8 cellular contexts compared by ENCODE assay signal in genomic region chr1:113811888-113812660, GRCh38. TPM values are rescaled to one million over a fixed set of nuclear protein-coding genes. Genes with fewer than 3 reads are reported as not detected.
DNase-seq lines count a peak whose midpoint lies in the region; ATAC-seq and TF ChIP-seq lines count a peak whose summit lies in the region.

Gene RSBN1 (minus strand): TSS chr1:113812476. CDS start chr1:113812412, 64 bp downstream.

- in situ Hi-C loops in GM13977 (cut with MboI; ENCODE audit: low pct_unique_long_range_greater_than_20kb, low sequenced_read_pairs, unreplicated experiment): no loop called here

- peak within 1 kb of the TSS; percentile 98 for H3K27ac Mint-ChIP-seq in T-helper 1 cell treated with Interleukin-12 subunit alpha and Interleukin-12 subunit beta and Interleukin-4 antibody, amounts not matched to agents 30 μg/mL and 1 μg/mL, for 36 hours
- H3K27ac Mint-ChIP-seq in progenitor cell of endocrine pancreas: peak within 1 kb of the TSS; percentile 97

- peaks cover 24% of the 10 kb centered on the region for H3K4me1 Mint-ChIP-seq in T-helper 1 cell treated with Interleukin-12 subunit alpha and Interleukin-12 subunit beta and Interleukin-4 antibody, amounts not matched to agents 30 μg/mL and 1 μg/mL, for 36 hours (ENCODE audit: low read depth)
- peaks cover 13% of the 10 kb centered on the region for H3K4me1 Mint-ChIP-seq in progenitor cell of endocrine pancreas (ENCODE audit: low read depth)

- H3K9me3 Mint-ChIP-seq in T-helper 1 cell treated with Interleukin-12 subunit alpha and Interleukin-12 subunit beta and Interleukin-4 antibody, amounts not matched to agents 30 μg/mL and 1 μg/mL, for 36 hours: no peaks in the 10 kb centered on the region
- H3K9me3 Mint-ChIP-seq in progenitor cell of endocrine pancreas (ENCODE audit: low read depth): no peaks in the 10 kb centered on the region

- peak within 1 kb of the TSS; percentile 96 for H3K4me3 Mint-ChIP-seq in T-helper 1 cell treated with Interleukin-12 subunit alpha and Interleukin-12 subunit beta and Interleukin-4 antibody, amounts not matched to agents 30 μg/mL and 1 μg/mL, for 36 hours
- peak within 1 kb of the TSS; percentile 98 for H3K4me3 Mint-ChIP-seq in progenitor cell of endocrine pancreas (ENCODE audit: low read depth)

- peak; percentile 91 for ATAC-seq in HG02884 (IDR thresholded peaks at IDR 0.05; ENCODE audit: unreplicated experiment)
- ATAC-seq in left cardiac atrium: peak; percentile 98 to 99

- no peaks in the 10 kb centered on the region for H3K27me3 Mint-ChIP-seq in T-helper 1 cell treated with Interleukin-12 subunit alpha and Interleukin-12 subunit beta and Interleukin-4 antibody, amounts not matched to agents 30 μg/mL and 1 μg/mL, for 36 hours (ENCODE audit: low read depth)
- H3K27me3 Mint-ChIP-seq in progenitor cell of endocrine pancreas: no peaks in the 10 kb centered on the region

- TF ChIP-seq CTCF in GM13977 (IDR thresholded peaks at IDR 0.05; ENCODE audit: extremely low read depth, insufficient read depth, missing control alignments) (no peak), progenitor cell of endocrine pancreas (IDR thresholded peaks at IDR 0.05; ENCODE audit: unreplicated experiment) (peak; percentile 13)

- DNase-seq in GM13977 (ENCODE audit: low spot score): peak; percentile 93
- DNase-seq in NCI-H1694 (lab: John Stamatoyannopoulos, UW): peak; percentile 99
- peak; percentile 98 for DNase-seq in amniotic stem cell (lab: John Stamatoyannopoulos, UW)
- peak; percentile 99 for DNase-seq in left cardiac atrium
- peak; percentile 96 for DNase-seq in progenitor cell of endocrine pancreas (ENCODE audit: low spot score, unreplicated experiment)
- peak; percentile 99 for DNase-seq in ureter (ENCODE audit: low spot score)

- intact Hi-C loops in left cardiac atrium (cut with DNase I): loop anchor here in 1 of 2 donors (1.0 kb wide), 1 partner anchor 53 kb away; the partner anchor contains the start of gene PHTF1

- peaks cover 21% of the 10 kb centered on the region for H3K36me3 Mint-ChIP-seq in T-helper 1 cell treated with Interleukin-12 subunit alpha and Interleukin-12 subunit beta and Interleukin-4 antibody, amounts not matched to agents 30 μg/mL and 1 μg/mL, for 36 hours (ENCODE audit: low read depth)
- H3K36me3 Mint-ChIP-seq in progenitor cell of endocrine pancreas (ENCODE audit: insufficient read depth): peaks cover 5% of the 10 kb centered on the region

RNA-seq across cellular contexts. Expression of gene RSBN1, which starts in this region (rescaled TPM):
- total RNA-seq in left cardiac atrium: 10 to 100 TPM in 1 of 2 donors, 1 to 10 TPM in 1; 8.1 to 12.8 TPM
- 25.9 and 29.1 TPM in 2 replicates for total RNA-seq in progenitor cell of endocrine pancreas
- 25.8 TPM for total RNA-seq in ureter

Comparison
In these comparisons a context has a peak if more than half of its experiments do, and no peak if none do; other contexts are left out.
1. Peak in every context shown above with its lines: DNase-seq and ATAC-seq.